1 cellular context compared by ENCODE assay signal in the genomic region with DNA sequence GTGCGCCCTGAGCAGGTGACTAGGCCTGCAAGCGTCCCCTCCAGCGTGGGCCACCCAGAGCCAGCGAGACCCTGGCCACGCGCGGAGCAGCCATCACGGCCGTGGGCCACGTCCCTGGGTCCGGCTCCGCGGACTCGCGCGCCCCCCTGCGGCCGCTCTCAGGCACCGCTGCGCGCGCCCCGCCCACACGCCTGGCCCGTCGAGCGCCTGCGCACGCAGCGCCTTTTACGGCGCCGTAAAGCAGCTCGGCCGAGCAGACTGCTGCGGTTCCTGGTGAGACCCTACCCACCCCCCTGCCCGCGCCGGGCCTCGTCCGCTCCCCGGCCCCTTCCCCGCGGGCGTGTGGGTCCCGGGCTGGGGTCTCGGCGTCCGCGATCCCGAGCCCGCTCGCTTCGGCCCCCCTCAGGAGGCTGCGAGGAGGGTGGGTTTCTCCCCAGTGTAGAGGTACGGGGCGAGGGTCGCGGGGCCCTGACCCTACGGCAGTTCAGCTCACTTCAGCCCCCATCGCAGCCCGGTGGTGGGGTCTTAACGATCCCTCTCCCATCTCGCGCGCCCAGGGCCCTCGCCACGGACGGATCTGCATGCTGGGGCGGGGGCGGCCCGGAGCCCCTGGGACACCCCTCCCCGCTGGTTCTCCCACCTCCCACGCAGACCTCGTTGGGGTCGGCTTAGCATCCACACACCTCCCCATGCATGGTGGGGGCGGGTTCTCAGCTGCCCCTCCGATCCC.
A peak's percentile ranks its signal among the peaks of the same experiment; 100 is the strongest.
TF ChIP-seq lines count a peak whose summit lies in the region.

TSS of gene TRAPPC5 (plus strand) at position 228 of the 730 bp plus-strand sequence. CDS start 1,421 bp downstream, outside the sequence.

TF ChIP-seq in SK-N-SH, 30 proteins besides CTCF, POLR2A, EP300 and RAD21:
- TF ChIP-seq TAF1 (IDR thresholded peaks at IDR 0.05; ENCODE audit: borderline replicate concordance, low read depth, low read length), result peak; percentile 10; the same call in 1 of the 2 replicates
- TF ChIP-seq GABPA (IDR thresholded peaks at IDR 0.05; ENCODE audit: low read depth), result no peak
- TF ChIP-seq FOXM1 (IDR thresholded peaks at IDR 0.05; ENCODE audit: low read depth), result no peak
- no peak for TF ChIP-seq FOSL2 (IDR thresholded peaks at IDR 0.05; ENCODE audit: borderline replicate concordance, low read depth)
- no peak for TF ChIP-seq USF1 (IDR thresholded peaks at IDR 0.05; ENCODE audit: borderline replicate concordance, low read depth)
- no peak for TF ChIP-seq TEAD4 (IDR thresholded peaks at IDR 0.05; ENCODE audit: borderline replicate concordance, insufficient read depth)
- no peak for TF ChIP-seq MAX (IDR thresholded peaks at IDR 0.05; ENCODE audit: low read depth)
- TF ChIP-seq, protein P1, sequence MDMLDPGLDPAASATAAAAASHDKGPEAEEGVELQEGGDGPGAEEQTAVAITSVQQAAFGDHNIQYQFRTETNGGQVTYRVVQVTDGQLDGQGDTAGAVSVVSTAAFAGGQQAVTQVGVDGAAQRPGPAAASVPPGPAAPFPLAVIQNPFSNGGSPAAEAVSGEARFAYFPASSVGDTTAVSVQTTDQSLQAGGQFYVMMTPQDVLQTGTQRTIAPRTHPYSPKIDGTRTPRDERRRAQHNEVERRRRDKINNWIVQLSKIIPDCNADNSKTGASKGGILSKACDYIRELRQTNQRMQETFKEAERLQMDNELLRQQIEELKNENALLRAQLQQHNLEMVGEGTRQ (IDR thresholded peaks at IDR 0.05; ENCODE audit: borderline replicate concordance, low read depth, low read length), result no peak
- no peak for TF ChIP-seq RFX5 (IDR thresholded peaks at IDR 0.05; ENCODE audit: low read length)
- no peak for TF ChIP-seq NFIC (IDR thresholded peaks at IDR 0.05; ENCODE audit: borderline replicate concordance)
- TF ChIP-seq SIN3A (IDR thresholded peaks at IDR 0.05; ENCODE audit: borderline replicate concordance, low read depth, low read length), result no peak
- TF ChIP-seq IRF3 (IDR thresholded peaks at IDR 0.05; ENCODE audit: low read depth, low read length), result no peak
- peak; percentile 17 for TF ChIP-seq CHD2 (IDR thresholded peaks at IDR 0.05; ENCODE audit: low read length, partially characterized antibody)
- TF ChIP-seq POLR2AphosphoS5 (IDR thresholded peaks at IDR 0.05; ENCODE audit: low read depth, low read length), result peak; percentile 54
- no peak for TF ChIP-seq EZH2phosphoT487 (IDR thresholded peaks at IDR 0.05; ENCODE audit: borderline replicate concordance, low read depth)
- TF ChIP-seq NRF1 (IDR thresholded peaks at IDR 0.05; ENCODE audit: low read depth, low read length), result peak; percentile 93
- TF ChIP-seq MXI1 (IDR thresholded peaks at IDR 0.05; ENCODE audit: low read depth, low read length), result no peak; the same call in 1 of the 2 replicates
- TF ChIP-seq, protein P2, sequence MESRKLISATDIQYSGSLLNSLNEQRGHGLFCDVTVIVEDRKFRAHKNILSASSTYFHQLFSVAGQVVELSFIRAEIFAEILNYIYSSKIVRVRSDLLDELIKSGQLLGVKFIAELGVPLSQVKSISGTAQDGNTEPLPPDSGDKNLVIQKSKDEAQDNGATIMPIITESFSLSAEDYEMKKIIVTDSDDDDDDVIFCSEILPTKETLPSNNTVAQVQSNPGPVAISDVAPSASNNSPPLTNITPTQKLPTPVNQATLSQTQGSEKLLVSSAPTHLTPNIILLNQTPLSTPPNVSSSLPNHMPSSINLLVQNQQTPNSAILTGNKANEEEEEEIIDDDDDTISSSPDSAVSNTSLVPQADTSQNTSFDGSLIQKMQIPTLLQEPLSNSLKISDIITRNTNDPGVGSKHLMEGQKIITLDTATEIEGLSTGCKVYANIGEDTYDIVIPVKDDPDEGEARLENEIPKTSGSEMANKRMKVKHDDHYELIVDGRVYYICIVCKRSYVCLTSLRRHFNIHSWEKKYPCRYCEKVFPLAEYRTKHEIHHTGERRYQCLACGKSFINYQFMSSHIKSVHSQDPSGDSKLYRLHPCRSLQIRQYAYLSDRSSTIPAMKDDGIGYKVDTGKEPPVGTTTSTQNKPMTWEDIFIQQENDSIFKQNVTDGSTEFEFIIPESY (IDR thresholded peaks at IDR 0.05; ENCODE audit: borderline replicate concordance, low read depth), result no peak
- TF ChIP-seq YY1 (IDR thresholded peaks at IDR 0.05; ENCODE audit: low read depth), result no peak
- no peak for TF ChIP-seq MEF2A (IDR thresholded peaks at IDR 0.05; ENCODE audit: borderline replicate concordance, low read depth)
- no peak for TF ChIP-seq ELF1 (IDR thresholded peaks at IDR 0.05)
- TF ChIP-seq, protein P3, sequence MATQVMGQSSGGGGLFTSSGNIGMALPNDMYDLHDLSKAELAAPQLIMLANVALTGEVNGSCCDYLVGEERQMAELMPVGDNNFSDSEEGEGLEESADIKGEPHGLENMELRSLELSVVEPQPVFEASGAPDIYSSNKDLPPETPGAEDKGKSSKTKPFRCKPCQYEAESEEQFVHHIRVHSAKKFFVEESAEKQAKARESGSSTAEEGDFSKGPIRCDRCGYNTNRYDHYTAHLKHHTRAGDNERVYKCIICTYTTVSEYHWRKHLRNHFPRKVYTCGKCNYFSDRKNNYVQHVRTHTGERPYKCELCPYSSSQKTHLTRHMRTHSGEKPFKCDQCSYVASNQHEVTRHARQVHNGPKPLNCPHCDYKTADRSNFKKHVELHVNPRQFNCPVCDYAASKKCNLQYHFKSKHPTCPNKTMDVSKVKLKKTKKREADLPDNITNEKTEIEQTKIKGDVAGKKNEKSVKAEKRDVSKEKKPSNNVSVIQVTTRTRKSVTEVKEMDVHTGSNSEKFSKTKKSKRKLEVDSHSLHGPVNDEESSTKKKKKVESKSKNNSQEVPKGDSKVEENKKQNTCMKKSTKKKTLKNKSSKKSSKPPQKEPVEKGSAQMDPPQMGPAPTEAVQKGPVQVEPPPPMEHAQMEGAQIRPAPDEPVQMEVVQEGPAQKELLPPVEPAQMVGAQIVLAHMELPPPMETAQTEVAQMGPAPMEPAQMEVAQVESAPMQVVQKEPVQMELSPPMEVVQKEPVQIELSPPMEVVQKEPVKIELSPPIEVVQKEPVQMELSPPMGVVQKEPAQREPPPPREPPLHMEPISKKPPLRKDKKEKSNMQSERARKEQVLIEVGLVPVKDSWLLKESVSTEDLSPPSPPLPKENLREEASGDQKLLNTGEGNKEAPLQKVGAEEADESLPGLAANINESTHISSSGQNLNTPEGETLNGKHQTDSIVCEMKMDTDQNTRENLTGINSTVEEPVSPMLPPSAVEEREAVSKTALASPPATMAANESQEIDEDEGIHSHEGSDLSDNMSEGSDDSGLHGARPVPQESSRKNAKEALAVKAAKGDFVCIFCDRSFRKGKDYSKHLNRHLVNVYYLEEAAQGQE (IDR thresholded peaks at IDR 0.05; ENCODE audit: low read depth, low read length), result no peak
- peak; percentile 79 for TF ChIP-seq SMC3 (IDR thresholded peaks at IDR 0.05; ENCODE audit: low read depth, low read length)
- peak; percentile 64; the same call in 1 of the 2 replicates for TF ChIP-seq RCOR1 (IDR thresholded peaks at IDR 0.05; ENCODE audit: low read length)
- TF ChIP-seq GATA2 (CRISPR knock-in tag; IDR thresholded peaks at IDR 0.05), result no peak
- no peak for TF ChIP-seq PBX3 (IDR thresholded peaks at IDR 0.05)
- TF ChIP-seq RXRA (IDR thresholded peaks at IDR 0.05; ENCODE audit: borderline replicate concordance, low read depth), result no peak
- TF ChIP-seq TCF12 (IDR thresholded peaks at IDR 0.05), result no peak
- TF ChIP-seq JUND (IDR thresholded peaks at IDR 0.05), result no peak
- TF ChIP-seq FOXJ3 (CRISPR knock-in tag; IDR thresholded peaks at IDR 0.05), result no peak
